ENCODE assay signal across 16 cellular contexts in the genomic region with DNA sequence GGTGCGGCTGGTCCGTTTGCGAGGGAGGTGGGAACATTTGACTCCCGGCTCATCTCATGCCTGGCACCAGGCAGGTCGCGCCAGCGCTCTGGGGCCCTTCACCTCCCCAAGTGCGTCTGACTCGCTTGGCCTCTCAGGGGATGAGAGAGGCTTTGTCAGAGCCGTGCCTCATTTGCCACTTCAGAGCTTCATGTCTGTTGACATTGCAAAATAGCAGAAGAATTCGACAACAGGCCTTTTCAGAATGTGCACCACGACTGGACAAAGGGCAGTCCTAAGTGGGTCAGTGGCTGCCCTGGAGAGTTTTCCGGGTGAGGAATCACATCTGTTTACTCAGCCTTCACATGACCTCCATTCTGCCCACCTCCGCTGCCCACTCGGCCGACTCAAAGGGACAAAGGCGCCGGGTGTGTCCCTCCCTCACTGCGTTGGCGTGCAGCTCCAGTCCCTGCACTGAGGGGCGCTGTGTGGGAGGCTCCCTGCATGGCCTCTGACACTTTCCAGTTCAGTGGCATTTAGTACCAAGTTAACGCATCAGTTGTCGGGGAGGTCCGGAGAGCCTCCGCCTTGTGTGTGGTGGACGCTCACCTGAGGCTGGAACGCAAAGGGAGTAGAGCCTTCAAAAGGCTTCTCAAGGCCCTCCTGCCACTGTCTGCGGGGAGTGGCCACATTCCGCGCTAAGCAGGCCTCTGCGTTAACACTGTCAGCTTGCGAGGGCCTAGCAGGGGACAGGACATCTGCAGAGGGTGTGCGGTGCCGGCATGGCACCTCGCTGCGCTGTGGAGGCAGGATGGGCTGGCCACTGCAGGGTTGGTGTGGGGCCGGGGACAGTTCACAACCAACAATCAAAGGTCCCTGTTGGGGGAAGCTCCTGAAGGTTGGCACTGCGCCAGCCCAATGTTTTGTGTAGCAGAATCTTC.
DNase-seq lines count a peak whose midpoint lies in the region; ATAC-seq, FAIRE-seq and TF ChIP-seq lines count a peak whose summit lies in the region.
"Had no signal": no experiment of that assay in that cellular context is flagged by ENCODE, and none has a peak within 500 bp of the region (broad histone marks: within the 10 kb centered on the region; RNA-seq: fewer than 3 reads in every experiment).

No MANE protein-coding gene starts in this region.

- intact Hi-C loops in kidney (cut with DNase I) = no loop called here

- no peaks in the 10 kb centered on the region for H3K79me2 ChIP-seq in osteoblast (ENCODE audit: insufficient read depth, low read length)

- peaks cover 0 to 5% of the 10 kb centered on the region in 2 donors for H3K9me3 ChIP-seq in kidney (ENCODE audit: control insufficient read depth in 1 of 2, low read length in 2 of 2)
- H3K9me3 ChIP-seq in osteoblast (ENCODE audit: low read depth, low read length) = no peaks in the 10 kb centered on the region
- H3K9me3 ChIP-seq: tibial nerve had no signal

- DNase-seq in HK-2 (ENCODE audit: unreplicated experiment) = peak; percentile 71
- DNase-seq in RPMI7951 (ENCODE audit: low read depth) = peak; percentile 40
- DNase-seq in kidney = peak; percentile 90
- no peak for DNase-seq in osteoblast (ENCODE audit: insufficient read length, low spot score, missing footprints)
- no peak for DNase-seq in stimulated activated naive CD4-positive, alpha-beta T cell (lab: John Stamatoyannopoulos, UW)
- DNase-seq: activated T-cell treated with anti-CD3 and anti-CD28 coated beads for 4 hours; effector CD8-positive, alpha-beta T cell; EL; T-cell had no signal

- no peak overlapping the region for H3K9ac ChIP-seq in kidney (ENCODE audit: low read length in 2 of 2)
- H3K9ac ChIP-seq: BLaER1 had no signal

- H3K27me3 ChIP-seq in osteoblast (ENCODE audit: insufficient read depth, low read length) = no peaks in the 10 kb centered on the region
- H3K27me3 ChIP-seq: BLaER1, cardiac muscle cell, tibial nerve had no signal

- H3K27ac ChIP-seq in kidney (ENCODE audit: low read depth in 2 of 2, low read length in 2 of 2) (peak overlapping the region; percentile 9 to 38), osteoblast (ENCODE audit: low read depth, low read length) (no peak overlapping the region)
- H3K27ac ChIP-seq: BLaER1, cardiac muscle cell had no signal

- H2AFZ ChIP-seq in osteoblast (ENCODE audit: low read length) = peak overlapping the region; percentile 66

- no peak overlapping the region for H3K4me2 ChIP-seq in osteoblast (ENCODE audit: insufficient read depth, low read length)
- H3K4me2 ChIP-seq: BLaER1 had no signal

- H3K4me3 ChIP-seq in kidney (ENCODE audit: low read length in 2 of 2) (peak overlapping the region in 1 of 2 donors; percentile 14), osteoblast (ENCODE audit: insufficient read depth, low read length) (no peak overlapping the region)
- H3K4me3 ChIP-seq: BLaER1, cardiac muscle cell, tibial nerve had no signal

- no peaks in the 10 kb centered on the region for H4K20me1 ChIP-seq in osteoblast (ENCODE audit: insufficient read depth, low read length)
- H4K20me1 ChIP-seq: BLaER1 had no signal

- TF ChIP-seq CTCF in kidney (IDR thresholded peaks at IDR 0.05; ENCODE audit: borderline replicate concordance, extremely low read depth, insufficient read depth) = peak; percentile 5
- TF ChIP-seq CTCF in osteoblast (IDR thresholded peaks at IDR 0.05; ENCODE audit: extremely low read depth, low read depth, low read length) = no peak

- H3K4me1 ChIP-seq in kidney (ENCODE audit: control insufficient read depth in 1 of 2, insufficient read depth in 1 of 2, low read depth in 1 of 2, low read length in 2 of 2) (peaks cover 0 to 4% of the 10 kb centered on the region in 2 donors), osteoblast (ENCODE audit: insufficient read depth, low read length) (no peaks in the 10 kb centered on the region)

- FAIRE-seq in kidney (lab: Jason Lieb, UNC) = no peak

- no peaks in the 10 kb centered on the region for H3K36me3 ChIP-seq in kidney (ENCODE audit: control insufficient read depth in 1 of 2, insufficient read depth in 2 of 2, low read length in 2 of 2)
- no peaks in the 10 kb centered on the region for H3K36me3 ChIP-seq in osteoblast (ENCODE audit: insufficient read depth, low read length)
- H3K36me3 ChIP-seq: BLaER1, cardiac muscle cell, tibial nerve had no signal

- ATAC-seq in GM18867 (IDR thresholded peaks at IDR 0.05; ENCODE audit: unreplicated experiment) = no peak
- no peak for ATAC-seq in GM21528 (IDR thresholded peaks at IDR 0.05; ENCODE audit: low FRiP score, unreplicated experiment)
- no peak for ATAC-seq in GM19035 (IDR thresholded peaks at IDR 0.05; ENCODE audit: unreplicated experiment)
- ATAC-seq: activated CD4-positive, CD25-positive, alpha-beta regulatory T cell treated with anti-CD3 and anti-CD28 coated beads, Interleukin-2, amount 50 U/mL, for 24 hours; T-cell had no signal

Comparison
In these comparisons a context has a peak if more than half of its experiments do, and no peak if none do; other contexts are left out.
1. DNase-seq: peak in HK-2 (single experiment), RPMI7951 (single experiment) and kidney (single experiment); none in osteoblast (single experiment) and stimulated activated naive CD4-positive, alpha-beta T cell (0 of 6).